ENCODE assay signal across 8 cellular contexts in the genomic region with DNA sequence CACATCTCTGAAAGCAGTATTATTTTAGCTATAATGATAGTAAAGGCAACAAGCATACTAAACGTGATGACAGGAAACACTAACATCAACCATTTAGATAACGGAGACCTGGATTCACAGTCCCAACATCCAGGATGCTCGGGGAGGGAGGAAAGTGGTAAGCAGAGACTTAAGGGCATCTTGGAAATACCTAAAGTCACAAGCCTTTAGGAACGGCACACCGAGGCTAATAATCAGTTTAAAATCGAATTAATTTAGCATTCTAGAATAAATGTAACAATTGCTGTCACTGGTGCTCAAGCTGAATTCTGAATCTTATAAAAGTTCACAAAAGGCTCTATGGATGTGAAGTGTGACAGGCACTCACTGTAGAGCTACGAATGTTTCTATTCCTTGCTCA. TPM values are rescaled to one million over a fixed set of nuclear protein-coding genes. Genes with fewer than 3 reads are reported as not detected.
DNase-seq lines count a peak whose midpoint lies in the region; ATAC-seq lines count a peak whose summit lies in the region.

No MANE protein-coding gene starts in this region.

- peaks cover 20% of the 10 kb centered on the region for H3K36me3 Mint-ChIP-seq in T-helper 2 cell treated with Interferon-gamma antibody and Interleukin-4, amounts not matched to agents 5 μg/mL and 100 μg/mL, for 36 hours (ENCODE audit: low read depth)
- H3K36me3 Mint-ChIP-seq in activated CD4-positive, alpha-beta memory T cell treated with anti-CD3 and anti-CD28 coated beads for 36 hours = peaks cover 9% of the 10 kb centered on the region

- no peaks in the 10 kb centered on the region for H3K27me3 Mint-ChIP-seq in T-helper 2 cell treated with Interferon-gamma antibody and Interleukin-4, amounts not matched to agents 5 μg/mL and 100 μg/mL, for 36 hours (ENCODE audit: low read depth)
- no peaks in the 10 kb centered on the region for H3K27me3 Mint-ChIP-seq in activated CD4-positive, alpha-beta memory T cell treated with anti-CD3 and anti-CD28 coated beads for 36 hours

- H3K27ac ChIP-seq in iPS-20b (ENCODE audit: low read length) = no peak overlapping the region
- peak overlapping the region; percentile 64 for H3K27ac ChIP-seq in subcutaneous abdominal adipose tissue (ENCODE audit: low read depth, low read length)

- POLR2A ChIA-PET in activated CD4-positive, alpha-beta memory T cell treated with anti-CD3 and anti-CD28 coated beads for 36 hours (lab: Charles Lee) = interaction anchor here (0.6 to 12.0 kb wide), 15 partner anchors 9 to 212 kb away, joined by 3 to 147 read pairs (median 4); a partner anchor contains a TSS

- CTCF ChIA-PET in activated CD4-positive, alpha-beta memory T cell treated with anti-CD3 and anti-CD28 coated beads for 36 hours (lab: Charles Lee) = interaction anchor here (0.8 to 1.7 kb wide), 5 partner anchors 16 to 515 kb away, joined by 3 to 10 read pairs (median 4); no protein-coding TSS in a partner anchor

- H3K4me1 Mint-ChIP-seq in T-helper 2 cell treated with Interferon-gamma antibody and Interleukin-4, amounts not matched to agents 5 μg/mL and 100 μg/mL, for 36 hours (ENCODE audit: low read depth) = peaks cover 36% of the 10 kb centered on the region
- peaks cover 26% of the 10 kb centered on the region for H3K4me1 Mint-ChIP-seq in activated CD4-positive, alpha-beta memory T cell treated with anti-CD3 and anti-CD28 coated beads for 36 hours (ENCODE audit: low read depth)

- peak overlapping the region; percentile 68; the same call in 1 of the 2 replicates for H3K9ac ChIP-seq in iPS-20b (ENCODE audit: low read depth, low read length)
- peak overlapping the region in 4 of 5 donors; percentile 46 to 83 (median 72) for H3K9ac ChIP-seq in subcutaneous abdominal adipose tissue (ENCODE audit: low read length in 5 of 5)

- intact Hi-C loops in activated CD4-positive, alpha-beta memory T cell treated with anti-CD3 and anti-CD28 coated beads for 36 hours (cut with micrococcal nuclease) = loop anchor here (2.0 to 5.0 kb wide), 7 partner anchors 15 to 748 kb away; a partner anchor contains a TSS

- DNase-seq in T-helper 2 cell treated with Interferon-gamma antibody and Interleukin-4, amounts not matched to agents 5 μg/mL and 100 μg/mL, for 36 hours (ENCODE audit: low spot score) = no peak
- DNase-seq in T-helper 2 cell (no peak), HCEC 1CT (no peak)
- DNase-seq in activated CD4-positive, alpha-beta memory T cell treated with anti-CD3 and anti-CD28 coated beads for 36 hours = no peak
- DNase-seq in activated T-cell treated with anti-CD3 and anti-CD28 coated beads, Interleukin-2, amount 50 U/mL, for 1 hour = no peak

- H3K9me3 ChIP-seq in iPS-20b (ENCODE audit: insufficient read depth, low read depth, low read length) (no peaks in the 10 kb centered on the region), subcutaneous abdominal adipose tissue (ENCODE audit: control insufficient read depth in 5 of 5, low read length in 5 of 5) (no peaks in the 10 kb centered on the region)

- H3K4me3 Mint-ChIP-seq in T-helper 2 cell treated with Interferon-gamma antibody and Interleukin-4, amounts not matched to agents 5 μg/mL and 100 μg/mL, for 36 hours = peak overlapping the region; percentile 98
- H3K4me3 Mint-ChIP-seq in activated CD4-positive, alpha-beta memory T cell treated with anti-CD3 and anti-CD28 coated beads for 36 hours = peak overlapping the region; percentile 92

- no peak for ATAC-seq in HG02973 (IDR thresholded peaks at IDR 0.05; ENCODE audit: unreplicated experiment)

- peak overlapping the region; percentile 100 for H3K27ac Mint-ChIP-seq in T-helper 2 cell treated with Interferon-gamma antibody and Interleukin-4, amounts not matched to agents 5 μg/mL and 100 μg/mL, for 36 hours
- peak overlapping the region; percentile 95 for H3K27ac Mint-ChIP-seq in activated CD4-positive, alpha-beta memory T cell treated with anti-CD3 and anti-CD28 coated beads for 36 hours

- H3K9me3 Mint-ChIP-seq in T-helper 2 cell treated with Interferon-gamma antibody and Interleukin-4, amounts not matched to agents 5 μg/mL and 100 μg/mL, for 36 hours = peaks cover 3% of the 10 kb centered on the region
- H3K9me3 Mint-ChIP-seq in activated CD4-positive, alpha-beta memory T cell treated with anti-CD3 and anti-CD28 coated beads for 36 hours = peaks cover 2% of the 10 kb centered on the region

- H3K4me1 ChIP-seq in iPS-20b (ENCODE audit: insufficient read depth, low read length) (no peaks in the 10 kb centered on the region), subcutaneous abdominal adipose tissue (ENCODE audit: control insufficient read depth in 5 of 5, insufficient read depth in 5 of 5, low read length in 5 of 5) (peaks cover 0 to 25% (median 23%) of the 10 kb centered on the region in 5 donors)

- H3K4me3 ChIP-seq in iPS-20b (ENCODE audit: low read length) (peak overlapping the region; percentile 94), subcutaneous abdominal adipose tissue (ENCODE audit: low read depth in 1 of 5, low read length in 5 of 5) (peak overlapping the region; percentile 92 to 99 (median 96))

- H3K36me3 ChIP-seq in iPS-20b (ENCODE audit: insufficient read depth, low read depth, low read length) (no peaks in the 10 kb centered on the region), subcutaneous abdominal adipose tissue (ENCODE audit: control insufficient read depth in 5 of 5, insufficient read depth in 5 of 5, low read length in 5 of 5) (no peaks in the 10 kb centered on the region)

- H3K27me3 ChIP-seq in iPS-20b (ENCODE audit: insufficient read depth, low read length) (peaks cover 49% of the 10 kb centered on the region), subcutaneous abdominal adipose tissue (ENCODE audit: control insufficient read depth in 5 of 5, insufficient read depth in 4 of 5, low read length in 5 of 5) (no peaks in the 10 kb centered on the region)

RNA-seq across cellular contexts. Expression of a gene that starts 1.3 kb away (rescaled TPM):
- 100 to 1,000 TPM; 122 to 124 TPM for total RNA-seq in activated CD4-positive, alpha-beta memory T cell treated with anti-CD3 and anti-CD28 coated beads for 36 hours
